19 cellular contexts compared by ENCODE assay signal in genomic region chr21:28615276-28615675, GRCh38.
DNase-seq lines count a peak whose midpoint lies in the region; ATAC-seq, FAIRE-seq and TF ChIP-seq lines count a peak whose summit lies in the region.
"Had no signal": no experiment of that assay in that cellular context is flagged by ENCODE, and none has a peak within 500 bp of the region (broad histone marks: within the 10 kb centered on the region; RNA-seq: fewer than 3 reads in every experiment).

No MANE protein-coding gene starts in this region.

- H2BK120ac ChIP-seq in IMR-90 (ENCODE audit: low read depth, low read length) = peak overlapping the region; percentile 70; the same call in 1 of the 2 replicates

- no TSS peak for BruUV-seq in IMR-90 (replicated peaks; lab: Mats Ljungman, UMichigan)

- H4K91ac ChIP-seq in IMR-90 (ENCODE audit: insufficient read depth, low read depth, low read length) = no peak overlapping the region

- peak overlapping the region; percentile 91 for H2BK5ac ChIP-seq in IMR-90 (ENCODE audit: low read depth, low read length, poor library complexity, severe bottlenecking)

- no peaks in the 10 kb centered on the region for H3K27me3 Mint-ChIP-seq in mesothelial cell of epicardium (ENCODE audit: low read depth)

- H3K27ac ChIP-seq in IMR-90 (ENCODE audit: insufficient read depth, low read length) (peak overlapping the region; percentile 6; the same call in 1 of the 2 replicates), small intestine (ENCODE audit: low read depth in 1 of 2, low read length in 1 of 2) (no peak overlapping the region), stomach (no peak overlapping the region)
- H3K27ac ChIP-seq: parathyroid adenoma had no signal

- no peaks in the 10 kb centered on the region for H4K20me1 ChIP-seq in IMR-90 (ENCODE audit: insufficient read depth, low read length)

- H3K4me3 Mint-ChIP-seq in mesothelial cell of epicardium = no peak overlapping the region

- peak overlapping the region; percentile 57; the same call in 1 of the 2 replicates for H2BK20ac ChIP-seq in IMR-90 (ENCODE audit: low read depth, low read length)

- DNase-seq in AG08395 (ENCODE audit: low spot score) (peak; percentile 80), IMR-90 (peak; percentile 84), choroid plexus epithelial cell (ENCODE audit: low read depth) (peak; percentile 76), mesothelial cell of epicardium (ENCODE audit: low spot score in 2 of 2, unreplicated experiment in 2 of 2) (no peak), inferior parietal cortex (ENCODE audit: extremely low spot score) (no peak), small intestine (no peak), stomach (no peak)
- DNase-seq: activated naive CD4-positive, alpha-beta T cell; COR-L47; glutamatergic neuron; mucosa of descending colon; NCI-H2029; NCI-H526 treated with DMSO at 0.1 percent for 48 hours; stimulated activated CD4-positive, alpha-beta T cell treated with anti-CD3 and anti-CD28 coated beads, Interleukin-15, amount 100 ng/mL, for 24 hours; substantia nigra had no signal

- H3K56ac ChIP-seq in IMR-90 (ENCODE audit: extremely low read depth, insufficient read depth, low read length) = no peak overlapping the region

- TF ChIP-seq CTCF in IMR-90 (conservative IDR thresholded peaks at IDR 0.05; ENCODE audit: low read depth, low read length) (no peak), choroid plexus epithelial cell (conservative IDR thresholded peaks at IDR 0.05; ENCODE audit: low read depth, low read length) (no peak), mesothelial cell of epicardium (IDR thresholded peaks at IDR 0.05; ENCODE audit: unreplicated experiment) (no peak), stomach (IDR thresholded peaks at IDR 0.05) (no peak)

- H4K8ac ChIP-seq in IMR-90 (ENCODE audit: low read depth in 2 of 2, low read length in 2 of 2) = peak overlapping the region; percentile 13 to 81; a peak in 2 of 4 replicates

- CTCF ChIA-PET in IMR-90 (lab: Yijun Ruan, JAX) = interaction anchor here (0.7 kb wide), 1 partner anchor 228 kb away, joined by 8 read pairs; no protein-coding TSS in a partner anchor

- no peak for TF ChIP-seq RAD21 in IMR-90 (IDR thresholded peaks at IDR 0.05; ENCODE audit: low read length)

- peak overlapping the region; percentile 83; the same call in 1 of the 2 replicates for H3K18ac ChIP-seq in IMR-90 (ENCODE audit: low read depth, low read length)

- 0 out of 3 replicates have a peak overlapping the region, but pooled peaks have one; percentile 34 for H2BK15ac ChIP-seq in IMR-90 (ENCODE audit: low read depth, low read length)

- H3K9me1 ChIP-seq in IMR-90 (ENCODE audit: insufficient read depth, low read length) = peaks cover 3% of the 10 kb centered on the region; the same call in 1 of the 2 replicates

- H2AK5ac ChIP-seq in IMR-90 (ENCODE audit: low read depth, low read length) = no peak overlapping the region

- peak overlapping the region; percentile 49; the same call in 1 of the 2 replicates for H3K4me2 ChIP-seq in IMR-90 (ENCODE audit: low read depth, low read length)

- H3K23ac ChIP-seq in IMR-90 (ENCODE audit: low read depth, low read length) = peak overlapping the region; percentile 37; the same call in 1 of the 2 replicates

- H3K9ac ChIP-seq in IMR-90 (ENCODE audit: low read depth, low read length) = no peak overlapping the region
- H3K9ac ChIP-seq: parathyroid adenoma had no signal

- no peaks in the 10 kb centered on the region for H3K79me1 ChIP-seq in IMR-90 (ENCODE audit: low read depth in 1 of 2, low read length in 2 of 2)

- H3K4me1 Mint-ChIP-seq in mesothelial cell of epicardium = peaks cover 3% of the 10 kb centered on the region

- H4K5ac ChIP-seq in IMR-90 (ENCODE audit: low read depth, low read length) = peak overlapping the region; percentile 64; the same call in 1 of the 2 replicates

- WGBS in IMR-90 (ENCODE audit: extremely low coverage in 2 of 2, insufficient read length in 1 of 2), 2 experiments = no CpG with 5 or more reads among the region's 3 CpGs
- WGBS in small intestine, 3 donors = 74 to 85% (median 77%) methylated on average over 3 of the region's 3 CpGs
- WGBS in stomach, 5 donors = 70 to 79% (median 76%) methylated on average over 3 of the region's 3 CpGs

- no peak overlapping the region; the same call in 1 of the 2 replicates for H3K4ac ChIP-seq in IMR-90 (ENCODE audit: low read depth, low read length)

- no peak for FAIRE-seq in small intestine (lab: Jason Lieb, UNC)
- FAIRE-seq: GM18507, islet of Langerhans had no signal

- TF ChIP-seq POLR2A in IMR-90 (IDR thresholded peaks at IDR 0.05; ENCODE audit: low read depth, low read length) (no peak), stomach (IDR thresholded peaks at IDR 0.05) (no peak)

- H2AFZ ChIP-seq in IMR-90 (replicated peaks; ENCODE audit: low read length, poor library complexity) = no peak overlapping the region
- H2AFZ ChIP-seq: parathyroid adenoma had no signal

- H3K9me3 ChIP-seq in IMR-90 (ENCODE audit: control insufficient read depth, insufficient read depth, low read length) (no peaks in the 10 kb centered on the region), small intestine (ENCODE audit: control insufficient read depth, low read depth) (no peaks in the 10 kb centered on the region), stomach (no peaks in the 10 kb centered on the region)
- H3K9me3 ChIP-seq: mucosa of descending colon had no signal

- H3K27me3 ChIP-seq in IMR-90 (ENCODE audit: control insufficient read depth, insufficient read depth, low read length) = no peaks in the 10 kb centered on the region
- no peaks in the 10 kb centered on the region for H3K27me3 ChIP-seq in small intestine (ENCODE audit: control insufficient read depth in 2 of 2, insufficient read depth in 2 of 2, low read length in 2 of 2)
- H3K27me3 ChIP-seq in stomach = no peaks in the 10 kb centered on the region

- ATAC-seq in IMR-90 (ENCODE audit: low read depth) (peak; percentile 97), GM21367 (IDR thresholded peaks at IDR 0.05; ENCODE audit: unreplicated experiment) (no peak)
- ATAC-seq: mucosa of descending colon had no signal

- H3K36me3 Mint-ChIP-seq in mesothelial cell of epicardium = no peaks in the 10 kb centered on the region

- H3K4me1 ChIP-seq in IMR-90 (ENCODE audit: control insufficient read depth, insufficient read depth, low read length) = no peaks in the 10 kb centered on the region; the same call in 1 of the 2 replicates
- H3K4me1 ChIP-seq in small intestine (ENCODE audit: control insufficient read depth in 2 of 2, insufficient read depth in 1 of 2, low read depth in 1 of 2, low read length in 1 of 2) = no peaks in the 10 kb centered on the region
- no peaks in the 10 kb centered on the region for H3K4me1 ChIP-seq in stomach
- H3K4me1 ChIP-seq: parathyroid adenoma had no signal

- no peak overlapping the region for H2AK9ac ChIP-seq in IMR-90 (replicated peaks; ENCODE audit: low read depth, low read length, poor library complexity)

- TF ChIP-seq EP300 in stomach (IDR thresholded peaks at IDR 0.05) = no peak

- H3K14ac ChIP-seq in IMR-90 (replicated peaks; ENCODE audit: low read depth, low read length) = peak overlapping the region; percentile 79; the same call in 1 of the 2 replicates

- POLR2A ChIA-PET in IMR-90 (lab: Charles Lee; ENCODE audit: unreplicated experiment) = no interaction called here

- peak overlapping the region; percentile 58 for H3K27ac Mint-ChIP-seq in mesothelial cell of epicardium

- H3K4me3 ChIP-seq in IMR-90 (ENCODE audit: insufficient read depth, low read depth, low read length) = no peak overlapping the region
- no peak overlapping the region for H3K4me3 ChIP-seq in choroid plexus epithelial cell (ENCODE audit: low read depth, low read length)
- H3K4me3 ChIP-seq in small intestine (ENCODE audit: low read depth in 1 of 2, low read length in 2 of 2) = no peak overlapping the region
- H3K4me3 ChIP-seq in stomach = no peak overlapping the region
- H3K4me3 ChIP-seq: mucosa of descending colon had no signal

- H3K36me3 ChIP-seq in IMR-90 (ENCODE audit: control insufficient read depth, insufficient read depth, low read length) = no peaks in the 10 kb centered on the region
- no peaks in the 10 kb centered on the region for H3K36me3 ChIP-seq in small intestine (ENCODE audit: control insufficient read depth in 2 of 2, insufficient read depth in 2 of 2, low read length in 2 of 2)
- H3K36me3 ChIP-seq in stomach = no peaks in the 10 kb centered on the region

- peaks cover 19% of the 10 kb centered on the region for H3K9me3 Mint-ChIP-seq in mesothelial cell of epicardium

- intact Hi-C loops in IMR-90 (cut with micrococcal nuclease) (no loop called here), stomach (cut with DNase I; ENCODE audit: low total_unique reads) (no loop called here)

- in situ Hi-C loops in IMR-90 (cut with MboI; ENCODE audit: low sequenced_read_pairs) = no loop called here

- dilution Hi-C loops in IMR-90 (cut with HindIII; ENCODE audit: low sequenced_read_pairs, unreplicated experiment) = no loop called here

TF ChIP-seq in IMR-90, 13 proteins besides CTCF, POLR2A, EP300 and RAD21:
- TF ChIP-seq FOS (IDR thresholded peaks at IDR 0.05; ENCODE audit: low read depth, low read length) (0 out of 2 replicates have a peak, but pooled peaks have one; percentile 28), SMC3 (IDR thresholded peaks at IDR 0.05; ENCODE audit: low read depth, low read length) (peak; percentile 7; the same call in 1 of the 2 replicates), BHLHE40 (IDR thresholded peaks at IDR 0.05; ENCODE audit: low read depth, low read length) (0 out of 2 replicates have a peak, but pooled peaks have one; percentile 7), NFE2L2 (IDR thresholded peaks at IDR 0.05; ENCODE audit: low read depth, low read length) (no peak), MAZ (IDR thresholded peaks at IDR 0.05; ENCODE audit: borderline replicate concordance, low read depth, low read length) (peak; percentile 73; the same call in 1 of the 2 replicates)
- TF ChIP-seq, protein P1, sequence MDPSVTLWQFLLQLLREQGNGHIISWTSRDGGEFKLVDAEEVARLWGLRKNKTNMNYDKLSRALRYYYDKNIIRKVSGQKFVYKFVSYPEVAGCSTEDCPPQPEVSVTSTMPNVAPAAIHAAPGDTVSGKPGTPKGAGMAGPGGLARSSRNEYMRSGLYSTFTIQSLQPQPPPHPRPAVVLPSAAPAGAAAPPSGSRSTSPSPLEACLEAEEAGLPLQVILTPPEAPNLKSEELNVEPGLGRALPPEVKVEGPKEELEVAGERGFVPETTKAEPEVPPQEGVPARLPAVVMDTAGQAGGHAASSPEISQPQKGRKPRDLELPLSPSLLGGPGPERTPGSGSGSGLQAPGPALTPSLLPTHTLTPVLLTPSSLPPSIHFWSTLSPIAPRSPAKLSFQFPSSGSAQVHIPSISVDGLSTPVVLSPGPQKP (IDR thresholded peaks at IDR 0.05; ENCODE audit: borderline replicate concordance, low read depth, low read length) = no peak

Comparison
In these comparisons a context has a peak if more than half of its experiments do, and no peak if none do; other contexts are left out.
1. DNase-seq: peak in AG08395 (single experiment), IMR-90 (single experiment) and choroid plexus epithelial cell (single experiment); none in mesothelial cell of epicardium (0 of 2), inferior parietal cortex (single experiment), small intestine (single experiment) and stomach (single experiment).